In the genomic region with DNA sequence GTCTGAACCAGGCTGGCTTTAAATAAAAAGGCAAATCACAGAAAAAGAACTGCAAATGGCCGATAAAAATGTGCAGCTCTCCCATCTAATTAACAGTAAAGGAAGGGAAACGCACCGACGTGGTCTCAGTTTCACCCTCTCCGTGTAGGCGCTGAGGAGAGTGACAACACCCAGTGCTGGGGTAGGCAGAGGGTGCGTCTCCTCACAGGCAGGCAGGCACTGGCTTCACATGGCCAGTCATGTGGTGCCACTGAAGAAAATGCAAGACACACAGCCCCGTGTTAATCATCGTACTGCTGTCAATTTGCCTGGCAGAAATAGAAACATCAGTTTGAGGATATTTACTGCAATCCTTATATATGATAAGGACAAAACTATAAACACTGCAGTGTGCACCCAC, we compare ENCODE assay signal across 15 cellular contexts.
"Had no signal": no experiment of that assay in that cellular context is flagged by ENCODE, and none has a peak within 500 bp of the region (broad histone marks: within the 10 kb centered on the region; RNA-seq: fewer than 3 reads in every experiment).

No MANE protein-coding gene starts in this region.

- H3K9me3 ChIP-seq: body of pancreas, left lung, thoracic aorta, upper lobe of left lung had no signal

- DNase-seq: activated CD4-positive, alpha-beta memory T cell treated with anti-CD3 and anti-CD28 coated beads, Interleukin-2, amount 10 ng/mL, durations not matched to agents 7 days and 5 days; activated CD4-positive, alpha-beta T cell treated with anti-CD3 and anti-CD28 coated beads for 48 hours; activated CD4-positive, CD25-positive, alpha-beta regulatory T cell; activated CD8-positive, alpha-beta memory T cell treated with anti-CD3 and anti-CD28 coated beads, Interleukin-2, amount 10 ng/mL, durations not matched to agents 7 days and 5 days; activated naive CD4-positive, alpha-beta T cell treated with Interleukin-2 at 50 U/mL for 16 hours; activated naive CD8-positive, alpha-beta T cell treated with anti-CD3 and anti-CD28 coated beads, Interleukin-2, amount 10 ng/mL, durations not matched to agents 7 days and 5 days; effector memory CD8-positive, alpha-beta T cell; foreskin fibroblast; left lung; stimulated activated naive B cell treated with anti-CD40 and anti-IgM and Interleukin-4, amounts not matched to agents 10 μg/mL and 1 μg/mL and 100 μg/mL, for 72 hours had no signal

- H3K36me3 Mint-ChIP-seq: activated naive CD8-positive, alpha-beta T cell treated with anti-CD3 and anti-CD28 coated beads, Interleukin-2, amount 10 ng/mL, durations not matched to agents 7 days and 5 days had no signal

- H3K27ac ChIP-seq: body of pancreas, hepatocyte, left lung, thoracic aorta, upper lobe of left lung had no signal

- H3K27ac Mint-ChIP-seq: activated CD4-positive, alpha-beta memory T cell treated with anti-CD3 and anti-CD28 coated beads, Interleukin-2, amount 10 ng/mL, durations not matched to agents 7 days and 5 days; activated CD8-positive, alpha-beta memory T cell treated with anti-CD3 and anti-CD28 coated beads, Interleukin-2, amount 10 ng/mL, durations not matched to agents 7 days and 5 days; activated naive CD8-positive, alpha-beta T cell treated with anti-CD3 and anti-CD28 coated beads, Interleukin-2, amount 10 ng/mL, durations not matched to agents 7 days and 5 days; activated T-helper 17 cell treated with anti-CD3 and anti-CD28 coated beads, Interleukin-2, amount 50 U/mL, for 72 hours; effector memory CD8-positive, alpha-beta T cell; stimulated activated naive B cell treated with anti-CD40 and anti-IgM and Interleukin-4, amounts not matched to agents 10 μg/mL and 1 μg/mL and 100 μg/mL, for 72 hours had no signal

- H3K36me3 ChIP-seq: thoracic aorta had no signal

- H2AFZ ChIP-seq: hepatocyte had no signal

- H3K4me1 ChIP-seq: left lung, upper lobe of left lung had no signal

- H3K79me2 ChIP-seq: hepatocyte had no signal

- H3K27me3 ChIP-seq: body of pancreas, hepatocyte, left lung, upper lobe of left lung had no signal

- H3K4me3 Mint-ChIP-seq: activated CD4-positive, alpha-beta memory T cell treated with anti-CD3 and anti-CD28 coated beads, Interleukin-2, amount 10 ng/mL, durations not matched to agents 7 days and 5 days; activated CD8-positive, alpha-beta memory T cell treated with anti-CD3 and anti-CD28 coated beads, Interleukin-2, amount 10 ng/mL, durations not matched to agents 7 days and 5 days; activated naive CD8-positive, alpha-beta T cell treated with anti-CD3 and anti-CD28 coated beads, Interleukin-2, amount 10 ng/mL, durations not matched to agents 7 days and 5 days; activated T-helper 17 cell treated with anti-CD3 and anti-CD28 coated beads, Interleukin-2, amount 50 U/mL, for 72 hours; effector memory CD8-positive, alpha-beta T cell; stimulated activated naive B cell treated with anti-CD40 and anti-IgM and Interleukin-4, amounts not matched to agents 10 μg/mL and 1 μg/mL and 100 μg/mL, for 72 hours had no signal

- ATAC-seq: activated CD8-positive, alpha-beta memory T cell treated with anti-CD3 and anti-CD28 coated beads, Interleukin-2, amount 10 ng/mL, durations not matched to agents 7 days and 5 days; activated T-helper 17 cell treated with anti-CD3 and anti-CD28 coated beads, Interleukin-2, amount 50 U/mL, for 72 hours; body of pancreas; effector memory CD8-positive, alpha-beta T cell; left lung; stimulated activated naive B cell treated with anti-CD40 and anti-IgM and Interleukin-4, amounts not matched to agents 10 μg/mL and 1 μg/mL and 100 μg/mL, for 72 hours had no signal

- H3K4me2 ChIP-seq: hepatocyte had no signal

- H3K27me3 Mint-ChIP-seq: activated CD4-positive, alpha-beta memory T cell treated with anti-CD3 and anti-CD28 coated beads, Interleukin-2, amount 10 ng/mL, durations not matched to agents 7 days and 5 days; activated CD8-positive, alpha-beta memory T cell treated with anti-CD3 and anti-CD28 coated beads, Interleukin-2, amount 10 ng/mL, durations not matched to agents 7 days and 5 days; activated naive CD8-positive, alpha-beta T cell treated with anti-CD3 and anti-CD28 coated beads, Interleukin-2, amount 10 ng/mL, durations not matched to agents 7 days and 5 days; activated T-helper 17 cell treated with anti-CD3 and anti-CD28 coated beads, Interleukin-2, amount 50 U/mL, for 72 hours; effector memory CD8-positive, alpha-beta T cell; stimulated activated naive B cell treated with anti-CD40 and anti-IgM and Interleukin-4, amounts not matched to agents 10 μg/mL and 1 μg/mL and 100 μg/mL, for 72 hours had no signal

- H3K4me1 Mint-ChIP-seq: stimulated activated naive B cell treated with anti-CD40 and anti-IgM and Interleukin-4, amounts not matched to agents 10 μg/mL and 1 μg/mL and 100 μg/mL, for 72 hours had no signal

- H3K4me3 ChIP-seq: body of pancreas, hepatocyte, left lung, thoracic aorta, upper lobe of left lung had no signal
